1 cellular context compared by ENCODE assay signal in genomic region chr14:22901799-22902198, GRCh38.
TF ChIP-seq lines count a peak whose summit lies in the region.

No MANE protein-coding gene starts in this region.

TF ChIP-seq in HepG2, 621 proteins besides CTCF, POLR2A, EP300 and RAD21 (continued from another document and continues in another):
- TF ChIP-seq GLMP (CRISPR knock-in tag; IDR thresholded peaks at IDR 0.05; ENCODE audit: borderline replicate concordance) (no peak), SNRNP70 (IDR thresholded peaks at IDR 0.05; ENCODE audit: low read depth, low read length) (no peak), ZNF407 (CRISPR knock-in tag; IDR thresholded peaks at IDR 0.05; ENCODE audit: not compliant biosample characterization) (no peak), ZNF605 (CRISPR knock-in tag; IDR thresholded peaks at IDR 0.05) (0 out of 2 replicates have a peak, but pooled peaks have one; percentile 47), KLF12 (CRISPR knock-in tag; IDR thresholded peaks at IDR 0.05; ENCODE audit: borderline replicate concordance) (no peak), ZBTB20 (CRISPR knock-in tag; IDR thresholded peaks at IDR 0.05; ENCODE audit: borderline replicate concordance, low read depth) (no peak), SMAD1 (CRISPR knock-in tag; IDR thresholded peaks at IDR 0.05; ENCODE audit: borderline replicate concordance, low read depth) (no peak; the same call in 1 of the 2 replicates), ZNF574 (CRISPR knock-in tag; IDR thresholded peaks at IDR 0.05) (no peak), ZBTB4 (CRISPR knock-in tag; IDR thresholded peaks at IDR 0.05; ENCODE audit: borderline replicate concordance) (no peak), TMF1 (CRISPR knock-in tag; IDR thresholded peaks at IDR 0.05; ENCODE audit: low read depth) (no peak), BHLHE40 (IDR thresholded peaks at IDR 0.05; ENCODE audit: low read length) (no peak), SUZ12 (IDR thresholded peaks at IDR 0.05; ENCODE audit: low read depth, low read length) (no peak), ZNF441 (CRISPR knock-in tag; IDR thresholded peaks at IDR 0.05; ENCODE audit: borderline replicate concordance) (no peak), ZNF547 (CRISPR knock-in tag; IDR thresholded peaks at IDR 0.05) (no peak), TEAD3 (CRISPR knock-in tag; optimal IDR thresholded peaks at IDR 0.05; ENCODE audit: borderline replicate concordance) (no peak), CREM (IDR thresholded peaks at IDR 0.05) (no peak), CREM (CRISPR knock-in tag; IDR thresholded peaks at IDR 0.05) (no peak), ATF5 (CRISPR knock-in tag; IDR thresholded peaks at IDR 0.05; ENCODE audit: low read depth) (no peak), ZNF460 (CRISPR knock-in tag; IDR thresholded peaks at IDR 0.05; ENCODE audit: borderline replicate concordance) (no peak), BRF2 (CRISPR knock-in tag; IDR thresholded peaks at IDR 0.05) (no peak), MLXIP (CRISPR knock-in tag; IDR thresholded peaks at IDR 0.05; ENCODE audit: borderline replicate concordance) (no peak), GABPA (IDR thresholded peaks at IDR 0.05; ENCODE audit: low read depth, low read length) (no peak), GABPA (CRISPR knock-in tag; IDR thresholded peaks at IDR 0.05; ENCODE audit: low read depth) (no peak), GATAD2A (CRISPR knock-in tag; IDR thresholded peaks at IDR 0.05) (no peak), FOXK1 (CRISPR knock-in tag; IDR thresholded peaks at IDR 0.05; ENCODE audit: borderline replicate concordance, low read depth) (no peak), ZNF850 (CRISPR knock-in tag; conservative IDR thresholded peaks at IDR 0.05) (no peak), ZNF740 (CRISPR knock-in tag; IDR thresholded peaks at IDR 0.05) (no peak), IRF1 (CRISPR knock-in tag; IDR thresholded peaks at IDR 0.05; ENCODE audit: low read depth) (no peak), HNF1B (CRISPR knock-in tag; IDR thresholded peaks at IDR 0.05) (no peak), HHEX (CRISPR knock-in tag; IDR thresholded peaks at IDR 0.05) (no peak), TBX2 (CRISPR knock-in tag; IDR thresholded peaks at IDR 0.05; ENCODE audit: borderline replicate concordance) (no peak), ZMAT3 (CRISPR knock-in tag; conservative IDR thresholded peaks at IDR 0.05) (no peak)
